29 cellular contexts compared by ENCODE assay signal in genomic region chr2:136179602-136179975, GRCh38.
"Had no signal": no experiment of that assay in that cellular context is flagged by ENCODE, and none has a peak within 500 bp of the region (broad histone marks: within the 10 kb centered on the region; RNA-seq: fewer than 3 reads in every experiment).

No MANE protein-coding gene starts in this region.

- H3K27ac Mint-ChIP-seq: activated CD4-positive, alpha-beta memory T cell treated with anti-CD3 and anti-CD28 coated beads for 36 hours; activated naive CD4-positive, alpha-beta T cell treated with anti-CD3 and anti-CD28 coated beads, Interleukin-2, amount 10 ng/mL, durations not matched to agents 7 days and 5 days; activated naive CD8-positive, alpha-beta T cell treated with anti-CD3 and anti-CD28 coated beads, Interleukin-2, amount 10 ng/mL, durations not matched to agents 7 days and 5 days; activated T-cell treated with anti-CD3 and anti-CD28 coated beads, Interleukin-2, amount 50 U/mL, for 24 hours; natural killer cell had no signal

- H3K27me3 ChIP-seq: ascending aorta, brain microvascular endothelial cell, esophagus muscularis mucosa, foreskin keratinocyte, heart left ventricle, right atrium auricular region, suprapubic skin, tibial artery had no signal

- H3K9me3 ChIP-seq: ascending aorta, right atrium auricular region, suprapubic skin, tibial artery had no signal

- FAIRE-seq: kidney, TTC549 had no signal

- H3K4me3 ChIP-seq: ascending aorta, esophagus muscularis mucosa, heart left ventricle, right atrium auricular region, suprapubic skin, tibial artery had no signal

- H3K9me3 Mint-ChIP-seq: activated naive CD4-positive, alpha-beta T cell treated with anti-CD3 and anti-CD28 coated beads, Interleukin-2, amount 10 ng/mL, durations not matched to agents 7 days and 5 days; activated T-cell treated with anti-CD3 and anti-CD28 coated beads, Interleukin-2, amount 50 U/mL, for 24 hours; immature natural killer cell; natural killer cell had no signal

- ATAC-seq: activated CD4-positive, CD25-positive, alpha-beta regulatory T cell treated with anti-CD3 and anti-CD28 coated beads, Interleukin-2, amount 50 U/mL, for 24 hours; foreskin keratinocyte; heart left ventricle; left colon; natural killer cell had no signal

- H3K36me3 Mint-ChIP-seq: activated CD4-positive, alpha-beta memory T cell treated with anti-CD3 and anti-CD28 coated beads for 36 hours; activated naive CD4-positive, alpha-beta T cell treated with anti-CD3 and anti-CD28 coated beads, Interleukin-2, amount 10 ng/mL, durations not matched to agents 7 days and 5 days; immature natural killer cell; natural killer cell had no signal

- H3K4me1 ChIP-seq: ascending aorta, esophagus muscularis mucosa, foreskin keratinocyte, right atrium auricular region, suprapubic skin, tibial artery had no signal

- H3K27ac ChIP-seq: ascending aorta, brain microvascular endothelial cell, esophagus muscularis mucosa, foreskin keratinocyte, heart left ventricle, right atrium auricular region, suprapubic skin, tibial artery had no signal

- DNase-seq: activated CD4-positive, alpha-beta memory T cell treated with anti-CD3 and anti-CD28 coated beads for 36 hours; activated CD4-positive, alpha-beta T cell treated with anti-CD3 and anti-CD28 coated beads for 48 hours; activated CD8-positive, alpha-beta memory T cell treated with anti-CD3 and anti-CD28 coated beads, Interleukin-2, amount 50 U/mL, for 4 hours; activated gamma-delta T cell; activated naive CD4-positive, alpha-beta T cell treated with anti-CD3 and anti-CD28 coated beads, Interleukin-2, amount 10 ng/mL, durations not matched to agents 7 days and 5 days; activated naive CD8-positive, alpha-beta T cell treated with anti-CD3 and anti-CD28 coated beads, Interleukin-2, amount 10 ng/mL, durations not matched to agents 7 days and 5 days; activated T-cell treated with anti-CD3 and anti-CD28 coated beads, Interleukin-2, amount 50 U/mL, for 24 hours; brain microvascular endothelial cell; caudate nucleus; cortex of kidney; foreskin keratinocyte; heart left ventricle; hypothalamus; immature natural killer cell; kidney; left colon; mammary epithelial cell; natural killer cell; stimulated activated CD4-positive, alpha-beta T cell treated with anti-CD3 and anti-CD28 coated beads, Interleukin-15, amount 100 ng/mL, for 24 hours; stimulated activated CD4-positive, alpha-beta T cell treated with anti-CD3 and anti-CD28 coated beads, Interleukin-2, amount 100 ng/mL, for 24 hours; stimulated activated naive CD4-positive, alpha-beta T cell; T-helper 9 cell; tibial artery had no signal

- H3K36me3 ChIP-seq: ascending aorta, brain microvascular endothelial cell, esophagus muscularis mucosa, heart left ventricle, right atrium auricular region, suprapubic skin, tibial artery had no signal

- H3K27me3 Mint-ChIP-seq: activated CD4-positive, alpha-beta memory T cell treated with anti-CD3 and anti-CD28 coated beads for 36 hours; activated T-cell treated with anti-CD3 and anti-CD28 coated beads, Interleukin-2, amount 50 U/mL, for 24 hours had no signal

- H3K4me1 Mint-ChIP-seq: immature natural killer cell had no signal

- H3K4me3 Mint-ChIP-seq: activated CD4-positive, alpha-beta memory T cell treated with anti-CD3 and anti-CD28 coated beads for 36 hours; activated naive CD4-positive, alpha-beta T cell treated with anti-CD3 and anti-CD28 coated beads, Interleukin-2, amount 10 ng/mL, durations not matched to agents 7 days and 5 days; activated naive CD8-positive, alpha-beta T cell treated with anti-CD3 and anti-CD28 coated beads, Interleukin-2, amount 10 ng/mL, durations not matched to agents 7 days and 5 days; activated T-cell treated with anti-CD3 and anti-CD28 coated beads, Interleukin-2, amount 50 U/mL, for 24 hours; immature natural killer cell; natural killer cell had no signal
